8 cellular contexts compared by ENCODE assay signal in genomic region chr3:165206454-165207266, GRCh38. TPM values are rescaled to one million over a fixed set of nuclear protein-coding genes. Genes with fewer than 3 reads are reported as not detected.
DNase-seq lines count a peak whose midpoint lies in the region; ATAC-seq and TF ChIP-seq lines count a peak whose summit lies in the region.

No MANE protein-coding gene starts in this region.

- WGBS in lower leg skin, 2 donors: 15 to 17% methylated on average over 26 of the region's 26 CpGs

- ATAC-seq in GM18508 (IDR thresholded peaks at IDR 0.05; ENCODE audit: insufficient read depth, unreplicated experiment): peak; percentile 91
- peak; percentile 97 for ATAC-seq in HG02885 (IDR thresholded peaks at IDR 0.05; ENCODE audit: poor library complexity, unreplicated experiment)
- peak; percentile 71 for ATAC-seq in stimulated activated naive CD8-positive, alpha-beta T cell treated with anti-CD3 and anti-CD28 coated beads, Interleukin-15, Interleukin-2, amounts not matched to agents 100 U/mL and 50 U/mL, for 24 hours

- TF ChIP-seq CTCF in AG09319 (IDR thresholded peaks at IDR 0.05; ENCODE audit: low read depth, low read length) (peak; percentile 99), lower leg skin (IDR thresholded peaks at IDR 0.05) (no peak)

- H3K4me3 ChIP-seq in lower leg skin (ENCODE audit: low read depth, poor library complexity, severe bottlenecking): no peak overlapping the region

- DNase-seq in AG09319 (ENCODE audit: extremely low read depth, low read depth) (peak; percentile 41), NCI-H1105 treated with DMSO at 0.1 percent for 48 hours (lab: John Stamatoyannopoulos, UW) (peak; percentile 91), SKM-1 treated with dmso at 0.1 percent for 144 hours (lab: John Stamatoyannopoulos, UW; ENCODE audit: unreplicated experiment) (peak; percentile 67), dermis blood vessel endothelial cell (peak; percentile 72), lower leg skin (ENCODE audit: low spot score in 2 of 2) (peak; percentile 52 to 92)
- peak; percentile 39 for DNase-seq in stimulated activated naive CD8-positive, alpha-beta T cell treated with anti-CD3 and anti-CD28 coated beads, Interleukin-15, Interleukin-2, amounts not matched to agents 100 U/mL and 50 U/mL, for 24 hours

- TF ChIP-seq POLR2A in lower leg skin (IDR thresholded peaks at IDR 0.05): no peak

- intact Hi-C loops in lower leg skin (cut with DNase I; ENCODE audit: low total_unique reads): no loop called here

RNA-seq across cellular contexts. Expression of gene SLITRK3, which starts 10.5 kb away (rescaled TPM):
- total RNA-seq in dermis blood vessel endothelial cell: not detected in 2 replicates
- total RNA-seq in lower leg skin: under 1 TPM in 1 of 4 donors, not detected in 3; 0.08 TPM

Comparison
In these comparisons a context has a peak if more than half of its experiments do, and no peak if none do; other contexts are left out.
1. DNase-seq: peak in every context shown above with its lines; median percentile 91 in NCI-H1105 treated with DMSO at 0.1 percent for 48 hours; 72 in dermis blood vessel endothelial cell; 72 in lower leg skin; 67 in SKM-1 treated with dmso at 0.1 percent for 144 hours; 41 in AG09319; 39 in stimulated activated naive CD8-positive, alpha-beta T cell treated with anti-CD3 and anti-CD28 coated beads, Interleukin-15, Interleukin-2, amounts not matched to agents 100 U/mL and 50 U/mL, for 24 hours.